ENCODE assay signal across 1 cellular context in the genomic region with DNA sequence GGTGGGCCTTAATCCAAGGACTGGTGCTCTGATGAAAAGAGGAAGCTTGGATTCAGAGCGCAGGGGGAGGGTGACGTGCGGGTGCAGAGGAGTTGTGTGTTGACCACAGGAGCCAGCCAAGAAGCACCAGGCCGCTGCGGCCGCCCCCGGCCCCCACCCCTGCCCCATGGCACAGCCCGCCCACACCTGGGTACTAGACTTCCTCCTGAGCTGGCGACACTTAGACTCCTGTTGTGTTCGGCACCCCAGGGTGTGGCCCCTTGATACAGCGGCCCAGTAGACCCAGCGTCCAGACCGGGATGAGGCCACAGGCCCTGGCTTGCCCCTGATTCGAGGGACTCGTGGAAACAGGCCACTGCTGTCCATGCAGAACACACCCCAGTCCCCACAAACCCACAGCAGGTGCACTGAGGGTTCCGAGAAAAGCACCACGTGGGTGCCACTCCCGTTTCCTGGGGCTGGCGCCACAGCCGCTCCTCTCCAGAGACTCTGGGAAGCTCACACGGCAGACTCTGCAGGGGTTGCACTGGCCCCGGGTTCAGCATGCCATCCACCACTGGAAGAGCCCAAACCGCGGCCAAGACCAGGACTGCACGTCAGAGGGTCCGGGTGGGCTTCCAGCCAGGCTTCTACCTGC.
TF ChIP-seq lines count a peak whose summit lies in the region.

No MANE protein-coding gene starts in this region.

TF ChIP-seq in K562, 482 proteins besides CTCF, POLR2A, EP300 and RAD21:
- peak; percentile 73 for TF ChIP-seq ZFX (CRISPR knock-in tag; IDR thresholded peaks at IDR 0.05)
- TF ChIP-seq, protein P1, sequence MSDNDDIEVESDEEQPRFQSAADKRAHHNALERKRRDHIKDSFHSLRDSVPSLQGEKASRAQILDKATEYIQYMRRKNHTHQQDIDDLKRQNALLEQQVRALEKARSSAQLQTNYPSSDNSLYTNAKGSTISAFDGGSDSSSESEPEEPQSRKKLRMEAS (CRISPR knock-in tag; IDR thresholded peaks at IDR 0.05), result peak; percentile 74
- TF ChIP-seq, protein P2, sequence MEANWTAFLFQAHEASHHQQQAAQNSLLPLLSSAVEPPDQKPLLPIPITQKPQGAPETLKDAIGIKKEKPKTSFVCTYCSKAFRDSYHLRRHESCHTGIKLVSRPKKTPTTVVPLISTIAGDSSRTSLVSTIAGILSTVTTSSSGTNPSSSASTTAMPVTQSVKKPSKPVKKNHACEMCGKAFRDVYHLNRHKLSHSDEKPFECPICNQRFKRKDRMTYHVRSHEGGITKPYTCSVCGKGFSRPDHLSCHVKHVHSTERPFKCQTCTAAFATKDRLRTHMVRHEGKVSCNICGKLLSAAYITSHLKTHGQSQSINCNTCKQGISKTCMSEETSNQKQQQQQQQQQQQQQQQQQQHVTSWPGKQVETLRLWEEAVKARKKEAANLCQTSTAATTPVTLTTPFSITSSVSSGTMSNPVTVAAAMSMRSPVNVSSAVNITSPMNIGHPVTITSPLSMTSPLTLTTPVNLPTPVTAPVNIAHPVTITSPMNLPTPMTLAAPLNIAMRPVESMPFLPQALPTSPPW (CRISPR knock-in tag; IDR thresholded peaks at IDR 0.05), result peak; percentile 72
- peak; percentile 26 for TF ChIP-seq RBBP5 (IDR thresholded peaks at IDR 0.05; ENCODE audit: borderline replicate concordance, insufficient read depth, low read length, poor library complexity, severe bottlenecking)
- peak; percentile 10; the same call in 1 of the 2 replicates for TF ChIP-seq CREM (IDR thresholded peaks at IDR 0.05; ENCODE audit: low read depth)
- TF ChIP-seq PTTG1 (tag; IDR thresholded peaks at IDR 0.05; ENCODE audit: low read depth), result no peak
- TF ChIP-seq, protein P3, sequence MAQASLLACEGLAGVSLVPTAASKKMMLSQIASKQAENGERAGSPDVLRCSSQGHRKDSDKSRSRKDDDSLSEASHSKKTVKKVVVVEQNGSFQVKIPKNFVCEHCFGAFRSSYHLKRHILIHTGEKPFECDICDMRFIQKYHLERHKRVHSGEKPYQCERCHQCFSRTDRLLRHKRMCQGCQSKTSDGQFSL (CRISPR knock-in tag; IDR thresholded peaks at IDR 0.05), result no peak
- TF ChIP-seq, protein P3 (tag; IDR thresholded peaks at IDR 0.05), result no peak
- TF ChIP-seq TAF9B (IDR thresholded peaks at IDR 0.05; ENCODE audit: partially characterized antibody), result no peak
- TF ChIP-seq, protein P4, sequence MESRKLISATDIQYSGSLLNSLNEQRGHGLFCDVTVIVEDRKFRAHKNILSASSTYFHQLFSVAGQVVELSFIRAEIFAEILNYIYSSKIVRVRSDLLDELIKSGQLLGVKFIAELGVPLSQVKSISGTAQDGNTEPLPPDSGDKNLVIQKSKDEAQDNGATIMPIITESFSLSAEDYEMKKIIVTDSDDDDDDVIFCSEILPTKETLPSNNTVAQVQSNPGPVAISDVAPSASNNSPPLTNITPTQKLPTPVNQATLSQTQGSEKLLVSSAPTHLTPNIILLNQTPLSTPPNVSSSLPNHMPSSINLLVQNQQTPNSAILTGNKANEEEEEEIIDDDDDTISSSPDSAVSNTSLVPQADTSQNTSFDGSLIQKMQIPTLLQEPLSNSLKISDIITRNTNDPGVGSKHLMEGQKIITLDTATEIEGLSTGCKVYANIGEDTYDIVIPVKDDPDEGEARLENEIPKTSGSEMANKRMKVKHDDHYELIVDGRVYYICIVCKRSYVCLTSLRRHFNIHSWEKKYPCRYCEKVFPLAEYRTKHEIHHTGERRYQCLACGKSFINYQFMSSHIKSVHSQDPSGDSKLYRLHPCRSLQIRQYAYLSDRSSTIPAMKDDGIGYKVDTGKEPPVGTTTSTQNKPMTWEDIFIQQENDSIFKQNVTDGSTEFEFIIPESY (CRISPR knock-in tag; IDR thresholded peaks at IDR 0.05), result peak; percentile 92
- TF ChIP-seq ZBTB17 (CRISPR knock-in tag; IDR thresholded peaks at IDR 0.05), result no peak
- TF ChIP-seq, protein P5, sequence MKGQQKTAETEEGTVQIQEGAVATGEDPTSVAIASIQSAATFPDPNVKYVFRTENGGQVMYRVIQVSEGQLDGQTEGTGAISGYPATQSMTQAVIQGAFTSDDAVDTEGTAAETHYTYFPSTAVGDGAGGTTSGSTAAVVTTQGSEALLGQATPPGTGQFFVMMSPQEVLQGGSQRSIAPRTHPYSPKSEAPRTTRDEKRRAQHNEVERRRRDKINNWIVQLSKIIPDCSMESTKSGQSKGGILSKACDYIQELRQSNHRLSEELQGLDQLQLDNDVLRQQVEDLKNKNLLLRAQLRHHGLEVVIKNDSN (CRISPR knock-in tag; IDR thresholded peaks at IDR 0.05), result peak; percentile 56
- TF ChIP-seq, protein P6, sequence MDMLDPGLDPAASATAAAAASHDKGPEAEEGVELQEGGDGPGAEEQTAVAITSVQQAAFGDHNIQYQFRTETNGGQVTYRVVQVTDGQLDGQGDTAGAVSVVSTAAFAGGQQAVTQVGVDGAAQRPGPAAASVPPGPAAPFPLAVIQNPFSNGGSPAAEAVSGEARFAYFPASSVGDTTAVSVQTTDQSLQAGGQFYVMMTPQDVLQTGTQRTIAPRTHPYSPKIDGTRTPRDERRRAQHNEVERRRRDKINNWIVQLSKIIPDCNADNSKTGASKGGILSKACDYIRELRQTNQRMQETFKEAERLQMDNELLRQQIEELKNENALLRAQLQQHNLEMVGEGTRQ (CRISPR knock-in tag; IDR thresholded peaks at IDR 0.05), result 0 out of 2 replicates have a peak, but pooled peaks have one; percentile 6
- peak; percentile 80; the same call in 1 of the 2 replicates for TF ChIP-seq ZBTB7A (IDR thresholded peaks at IDR 0.05; ENCODE audit: borderline replicate concordance, control insufficient read depth, low read depth, low read length)
- TF ChIP-seq SPI1 (IDR thresholded peaks at IDR 0.05; ENCODE audit: borderline replicate concordance, low read depth, low read length), result peak; percentile 53; the same call in 1 of the 2 replicates
